Comparison of ENCODE assay signal across 1 cellular context in the genomic region with DNA sequence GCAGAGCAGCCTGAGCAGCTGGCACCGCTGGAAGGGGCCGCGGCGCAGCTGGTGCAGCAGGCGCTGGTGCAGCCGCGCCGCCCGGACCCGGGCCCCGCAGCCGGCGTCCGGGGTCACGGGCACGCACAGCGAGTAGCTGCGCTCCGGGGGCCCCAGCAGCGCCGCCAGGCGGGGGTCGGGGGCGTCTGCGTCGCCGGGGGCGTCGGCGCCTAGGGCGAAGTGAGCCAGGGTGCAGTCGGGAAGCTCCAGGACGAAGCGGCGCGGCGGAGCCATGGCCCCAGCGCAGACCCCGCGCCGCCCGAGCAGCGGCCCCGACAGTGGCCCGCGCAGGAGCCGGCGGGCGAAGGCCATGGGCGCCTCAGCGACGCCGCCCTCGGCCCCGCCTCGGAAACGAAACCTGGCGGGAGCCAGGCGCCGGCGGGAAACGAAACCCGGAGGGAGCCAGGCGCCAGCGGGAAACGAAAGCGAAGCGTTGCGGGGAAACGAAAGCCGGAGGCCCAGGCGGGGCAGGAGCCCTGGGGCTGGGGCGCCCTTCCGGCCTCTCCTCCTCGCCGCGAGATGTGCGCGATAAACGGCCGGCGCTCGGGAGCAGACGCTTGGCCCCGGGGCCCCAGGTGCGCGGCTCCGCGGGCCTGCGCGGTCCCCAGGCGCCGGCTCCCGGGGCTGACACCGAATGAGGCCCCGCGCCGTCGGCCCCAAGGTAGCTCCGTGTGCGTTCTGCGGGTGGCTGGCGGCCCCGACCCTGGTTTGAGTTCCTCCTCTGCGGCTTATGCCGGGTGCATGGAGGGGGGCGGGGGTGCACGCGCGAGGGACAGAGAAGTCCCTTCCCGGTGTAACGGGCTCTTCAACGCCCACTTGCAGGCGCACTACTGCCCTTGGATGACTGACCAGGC.
TF ChIP-seq lines count a peak whose summit lies in the region.

A gene with protein sequence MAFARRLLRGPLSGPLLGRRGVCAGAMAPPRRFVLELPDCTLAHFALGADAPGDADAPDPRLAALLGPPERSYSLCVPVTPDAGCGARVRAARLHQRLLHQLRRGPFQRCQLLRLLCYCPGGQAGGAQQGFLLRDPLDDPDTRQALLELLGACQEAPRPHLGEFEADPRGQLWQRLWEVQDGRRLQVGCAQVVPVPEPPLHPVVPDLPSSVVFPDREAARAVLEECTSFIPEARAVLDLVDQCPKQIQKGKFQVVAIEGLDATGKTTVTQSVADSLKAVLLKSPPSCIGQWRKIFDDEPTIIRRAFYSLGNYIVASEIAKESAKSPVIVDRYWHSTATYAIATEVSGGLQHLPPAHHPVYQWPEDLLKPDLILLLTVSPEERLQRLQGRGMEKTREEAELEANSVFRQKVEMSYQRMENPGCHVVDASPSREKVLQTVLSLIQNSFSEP (minus strand): TSS at position 562 of the 893 bp plus-strand sequence. CDS start 211 bp downstream, at position 351.

TF ChIP-seq in K562, 482 proteins besides CTCF, POLR2A, EP300 and RAD21 (continued from another document and continues in another):
- TF ChIP-seq GABPA (tag; conservative IDR thresholded peaks at IDR 0.05; ENCODE audit: low read depth) (peak; percentile 90), RBM34 (IDR thresholded peaks at IDR 0.05; ENCODE audit: borderline replicate concordance, insufficient read depth, low read length) (0 out of 2 replicates have a peak, but pooled peaks have one; percentile 49), ZNF76 (CRISPR knock-in tag; IDR thresholded peaks at IDR 0.05; ENCODE audit: borderline replicate concordance) (peak; percentile 57; the same call in 1 of the 2 replicates), XRCC4 (IDR thresholded peaks at IDR 0.05; ENCODE audit: extremely low read depth, insufficient read depth, insufficient read length) (no peak), RNF2 (IDR thresholded peaks at IDR 0.05) (peak; percentile 65; the same call in 1 of the 2 replicates), ELF2 (CRISPR knock-in tag; IDR thresholded peaks at IDR 0.05) (0 out of 2 replicates have a peak, but pooled peaks have one; percentile 40), ZBTB8A (IDR thresholded peaks at IDR 0.05; ENCODE audit: partially characterized antibody) (no peak), SMARCA4 (IDR thresholded peaks at IDR 0.05) (no peak), SAP30 (IDR thresholded peaks at IDR 0.05; ENCODE audit: borderline replicate concordance, insufficient read depth, low read depth, low read length, poor library complexity, severe bottlenecking) (peak; percentile 43), RCOR1 (IDR thresholded peaks at IDR 0.05; ENCODE audit: borderline replicate concordance in 1 of 2, low read depth in 2 of 2, low read length in 2 of 2) (no peak), GABPB1 (CRISPR knock-in tag; IDR thresholded peaks at IDR 0.05) (peak; percentile 78; the same call in 1 of the 2 replicates), PTRF (tag; IDR thresholded peaks at IDR 0.05) (no peak), BHLHE40 (IDR thresholded peaks at IDR 0.05; ENCODE audit: low read length) (0 out of 2 replicates have a peak, but pooled peaks have one; percentile 29), EGR1 (conservative IDR thresholded peaks at IDR 0.05) (peak; percentile 53)
- TF ChIP-seq, protein P1, sequence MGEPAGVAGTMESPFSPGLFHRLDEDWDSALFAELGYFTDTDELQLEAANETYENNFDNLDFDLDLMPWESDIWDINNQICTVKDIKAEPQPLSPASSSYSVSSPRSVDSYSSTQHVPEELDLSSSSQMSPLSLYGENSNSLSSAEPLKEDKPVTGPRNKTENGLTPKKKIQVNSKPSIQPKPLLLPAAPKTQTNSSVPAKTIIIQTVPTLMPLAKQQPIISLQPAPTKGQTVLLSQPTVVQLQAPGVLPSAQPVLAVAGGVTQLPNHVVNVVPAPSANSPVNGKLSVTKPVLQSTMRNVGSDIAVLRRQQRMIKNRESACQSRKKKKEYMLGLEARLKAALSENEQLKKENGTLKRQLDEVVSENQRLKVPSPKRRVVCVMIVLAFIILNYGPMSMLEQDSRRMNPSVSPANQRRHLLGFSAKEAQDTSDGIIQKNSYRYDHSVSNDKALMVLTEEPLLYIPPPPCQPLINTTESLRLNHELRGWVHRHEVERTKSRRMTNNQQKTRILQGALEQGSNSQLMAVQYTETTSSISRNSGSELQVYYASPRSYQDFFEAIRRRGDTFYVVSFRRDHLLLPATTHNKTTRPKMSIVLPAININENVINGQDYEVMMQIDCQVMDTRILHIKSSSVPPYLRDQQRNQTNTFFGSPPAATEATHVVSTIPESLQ (CRISPR knock-in tag; IDR thresholded peaks at IDR 0.05) = peak; percentile 64; the same call in 1 of the 2 replicates
- TF ChIP-seq, protein P2, sequence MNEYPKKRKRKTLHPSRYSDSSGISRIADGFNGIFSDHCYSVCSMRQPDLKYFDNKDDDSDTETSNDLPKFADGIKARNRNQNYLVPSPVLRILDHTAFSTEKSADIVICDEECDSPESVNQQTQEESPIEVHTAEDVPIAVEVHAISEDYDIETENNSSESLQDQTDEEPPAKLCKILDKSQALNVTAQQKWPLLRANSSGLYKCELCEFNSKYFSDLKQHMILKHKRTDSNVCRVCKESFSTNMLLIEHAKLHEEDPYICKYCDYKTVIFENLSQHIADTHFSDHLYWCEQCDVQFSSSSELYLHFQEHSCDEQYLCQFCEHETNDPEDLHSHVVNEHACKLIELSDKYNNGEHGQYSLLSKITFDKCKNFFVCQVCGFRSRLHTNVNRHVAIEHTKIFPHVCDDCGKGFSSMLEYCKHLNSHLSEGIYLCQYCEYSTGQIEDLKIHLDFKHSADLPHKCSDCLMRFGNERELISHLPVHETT (CRISPR knock-in tag; conservative IDR thresholded peaks at IDR 0.05 in 1 of 2, IDR thresholded peaks at IDR 0.05 in 1 of 2) = peak in 1 of 2 experiments; percentile 89; a peak in 2 of 4 replicates
- TF ChIP-seq, protein P3, sequence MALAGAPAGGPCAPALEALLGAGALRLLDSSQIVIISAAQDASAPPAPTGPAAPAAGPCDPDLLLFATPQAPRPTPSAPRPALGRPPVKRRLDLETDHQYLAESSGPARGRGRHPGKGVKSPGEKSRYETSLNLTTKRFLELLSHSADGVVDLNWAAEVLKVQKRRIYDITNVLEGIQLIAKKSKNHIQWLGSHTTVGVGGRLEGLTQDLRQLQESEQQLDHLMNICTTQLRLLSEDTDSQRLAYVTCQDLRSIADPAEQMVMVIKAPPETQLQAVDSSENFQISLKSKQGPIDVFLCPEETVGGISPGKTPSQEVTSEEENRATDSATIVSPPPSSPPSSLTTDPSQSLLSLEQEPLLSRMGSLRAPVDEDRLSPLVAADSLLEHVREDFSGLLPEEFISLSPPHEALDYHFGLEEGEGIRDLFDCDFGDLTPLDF (CRISPR knock-in tag; IDR thresholded peaks at IDR 0.05) = peak; percentile 72
- TF ChIP-seq, protein P4, sequence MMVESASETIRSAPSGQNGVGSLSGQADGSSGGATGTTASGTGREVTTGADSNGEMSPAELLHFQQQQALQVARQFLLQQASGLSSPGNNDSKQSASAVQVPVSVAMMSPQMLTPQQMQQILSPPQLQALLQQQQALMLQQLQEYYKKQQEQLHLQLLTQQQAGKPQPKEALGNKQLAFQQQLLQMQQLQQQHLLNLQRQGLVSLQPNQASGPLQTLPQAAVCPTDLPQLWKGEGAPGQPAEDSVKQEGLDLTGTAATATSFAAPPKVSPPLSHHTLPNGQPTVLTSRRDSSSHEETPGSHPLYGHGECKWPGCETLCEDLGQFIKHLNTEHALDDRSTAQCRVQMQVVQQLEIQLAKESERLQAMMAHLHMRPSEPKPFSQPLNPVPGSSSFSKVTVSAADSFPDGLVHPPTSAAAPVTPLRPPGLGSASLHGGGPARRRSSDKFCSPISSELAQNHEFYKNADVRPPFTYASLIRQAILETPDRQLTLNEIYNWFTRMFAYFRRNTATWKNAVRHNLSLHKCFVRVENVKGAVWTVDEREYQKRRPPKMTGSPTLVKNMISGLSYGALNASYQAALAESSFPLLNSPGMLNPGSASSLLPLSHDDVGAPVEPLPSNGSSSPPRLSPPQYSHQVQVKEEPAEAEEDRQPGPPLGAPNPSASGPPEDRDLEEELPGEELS (CRISPR knock-in tag; IDR thresholded peaks at IDR 0.05; ENCODE audit: borderline replicate concordance) = 0 out of 2 replicates have a peak, but pooled peaks have one; percentile 3
- TF ChIP-seq, protein P5, sequence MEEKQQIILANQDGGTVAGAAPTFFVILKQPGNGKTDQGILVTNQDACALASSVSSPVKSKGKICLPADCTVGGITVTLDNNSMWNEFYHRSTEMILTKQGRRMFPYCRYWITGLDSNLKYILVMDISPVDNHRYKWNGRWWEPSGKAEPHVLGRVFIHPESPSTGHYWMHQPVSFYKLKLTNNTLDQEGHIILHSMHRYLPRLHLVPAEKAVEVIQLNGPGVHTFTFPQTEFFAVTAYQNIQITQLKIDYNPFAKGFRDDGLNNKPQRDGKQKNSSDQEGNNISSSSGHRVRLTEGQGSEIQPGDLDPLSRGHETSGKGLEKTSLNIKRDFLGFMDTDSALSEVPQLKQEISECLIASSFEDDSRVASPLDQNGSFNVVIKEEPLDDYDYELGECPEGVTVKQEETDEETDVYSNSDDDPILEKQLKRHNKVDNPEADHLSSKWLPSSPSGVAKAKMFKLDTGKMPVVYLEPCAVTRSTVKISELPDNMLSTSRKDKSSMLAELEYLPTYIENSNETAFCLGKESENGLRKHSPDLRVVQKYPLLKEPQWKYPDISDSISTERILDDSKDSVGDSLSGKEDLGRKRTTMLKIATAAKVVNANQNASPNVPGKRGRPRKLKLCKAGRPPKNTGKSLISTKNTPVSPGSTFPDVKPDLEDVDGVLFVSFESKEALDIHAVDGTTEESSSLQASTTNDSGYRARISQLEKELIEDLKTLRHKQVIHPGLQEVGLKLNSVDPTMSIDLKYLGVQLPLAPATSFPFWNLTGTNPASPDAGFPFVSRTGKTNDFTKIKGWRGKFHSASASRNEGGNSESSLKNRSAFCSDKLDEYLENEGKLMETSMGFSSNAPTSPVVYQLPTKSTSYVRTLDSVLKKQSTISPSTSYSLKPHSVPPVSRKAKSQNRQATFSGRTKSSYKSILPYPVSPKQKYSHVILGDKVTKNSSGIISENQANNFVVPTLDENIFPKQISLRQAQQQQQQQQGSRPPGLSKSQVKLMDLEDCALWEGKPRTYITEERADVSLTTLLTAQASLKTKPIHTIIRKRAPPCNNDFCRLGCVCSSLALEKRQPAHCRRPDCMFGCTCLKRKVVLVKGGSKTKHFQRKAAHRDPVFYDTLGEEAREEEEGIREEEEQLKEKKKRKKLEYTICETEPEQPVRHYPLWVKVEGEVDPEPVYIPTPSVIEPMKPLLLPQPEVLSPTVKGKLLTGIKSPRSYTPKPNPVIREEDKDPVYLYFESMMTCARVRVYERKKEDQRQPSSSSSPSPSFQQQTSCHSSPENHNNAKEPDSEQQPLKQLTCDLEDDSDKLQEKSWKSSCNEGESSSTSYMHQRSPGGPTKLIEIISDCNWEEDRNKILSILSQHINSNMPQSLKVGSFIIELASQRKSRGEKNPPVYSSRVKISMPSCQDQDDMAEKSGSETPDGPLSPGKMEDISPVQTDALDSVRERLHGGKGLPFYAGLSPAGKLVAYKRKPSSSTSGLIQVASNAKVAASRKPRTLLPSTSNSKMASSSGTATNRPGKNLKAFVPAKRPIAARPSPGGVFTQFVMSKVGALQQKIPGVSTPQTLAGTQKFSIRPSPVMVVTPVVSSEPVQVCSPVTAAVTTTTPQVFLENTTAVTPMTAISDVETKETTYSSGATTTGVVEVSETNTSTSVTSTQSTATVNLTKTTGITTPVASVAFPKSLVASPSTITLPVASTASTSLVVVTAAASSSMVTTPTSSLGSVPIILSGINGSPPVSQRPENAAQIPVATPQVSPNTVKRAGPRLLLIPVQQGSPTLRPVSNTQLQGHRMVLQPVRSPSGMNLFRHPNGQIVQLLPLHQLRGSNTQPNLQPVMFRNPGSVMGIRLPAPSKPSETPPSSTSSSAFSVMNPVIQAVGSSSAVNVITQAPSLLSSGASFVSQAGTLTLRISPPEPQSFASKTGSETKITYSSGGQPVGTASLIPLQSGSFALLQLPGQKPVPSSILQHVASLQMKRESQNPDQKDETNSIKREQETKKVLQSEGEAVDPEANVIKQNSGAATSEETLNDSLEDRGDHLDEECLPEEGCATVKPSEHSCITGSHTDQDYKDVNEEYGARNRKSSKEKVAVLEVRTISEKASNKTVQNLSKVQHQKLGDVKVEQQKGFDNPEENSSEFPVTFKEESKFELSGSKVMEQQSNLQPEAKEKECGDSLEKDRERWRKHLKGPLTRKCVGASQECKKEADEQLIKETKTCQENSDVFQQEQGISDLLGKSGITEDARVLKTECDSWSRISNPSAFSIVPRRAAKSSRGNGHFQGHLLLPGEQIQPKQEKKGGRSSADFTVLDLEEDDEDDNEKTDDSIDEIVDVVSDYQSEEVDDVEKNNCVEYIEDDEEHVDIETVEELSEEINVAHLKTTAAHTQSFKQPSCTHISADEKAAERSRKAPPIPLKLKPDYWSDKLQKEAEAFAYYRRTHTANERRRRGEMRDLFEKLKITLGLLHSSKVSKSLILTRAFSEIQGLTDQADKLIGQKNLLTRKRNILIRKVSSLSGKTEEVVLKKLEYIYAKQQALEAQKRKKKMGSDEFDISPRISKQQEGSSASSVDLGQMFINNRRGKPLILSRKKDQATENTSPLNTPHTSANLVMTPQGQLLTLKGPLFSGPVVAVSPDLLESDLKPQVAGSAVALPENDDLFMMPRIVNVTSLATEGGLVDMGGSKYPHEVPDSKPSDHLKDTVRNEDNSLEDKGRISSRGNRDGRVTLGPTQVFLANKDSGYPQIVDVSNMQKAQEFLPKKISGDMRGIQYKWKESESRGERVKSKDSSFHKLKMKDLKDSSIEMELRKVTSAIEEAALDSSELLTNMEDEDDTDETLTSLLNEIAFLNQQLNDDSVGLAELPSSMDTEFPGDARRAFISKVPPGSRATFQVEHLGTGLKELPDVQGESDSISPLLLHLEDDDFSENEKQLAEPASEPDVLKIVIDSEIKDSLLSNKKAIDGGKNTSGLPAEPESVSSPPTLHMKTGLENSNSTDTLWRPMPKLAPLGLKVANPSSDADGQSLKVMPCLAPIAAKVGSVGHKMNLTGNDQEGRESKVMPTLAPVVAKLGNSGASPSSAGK (IDR thresholded peaks at IDR 0.05) = peak; percentile 93
- TF ChIP-seq, protein P6, sequence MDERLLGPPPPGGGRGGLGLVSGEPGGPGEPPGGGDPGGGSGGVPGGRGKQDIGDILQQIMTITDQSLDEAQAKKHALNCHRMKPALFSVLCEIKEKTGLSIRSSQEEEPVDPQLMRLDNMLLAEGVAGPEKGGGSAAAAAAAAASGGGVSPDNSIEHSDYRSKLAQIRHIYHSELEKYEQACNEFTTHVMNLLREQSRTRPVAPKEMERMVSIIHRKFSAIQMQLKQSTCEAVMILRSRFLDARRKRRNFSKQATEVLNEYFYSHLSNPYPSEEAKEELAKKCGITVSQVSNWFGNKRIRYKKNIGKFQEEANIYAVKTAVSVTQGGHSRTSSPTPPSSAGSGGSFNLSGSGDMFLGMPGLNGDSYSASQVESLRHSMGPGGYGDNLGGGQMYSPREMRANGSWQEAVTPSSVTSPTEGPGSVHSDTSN (CRISPR knock-in tag; IDR thresholded peaks at IDR 0.05; ENCODE audit: low read depth) = no peak
- TF ChIP-seq, protein P6 (tag; conservative IDR thresholded peaks at IDR 0.05; ENCODE audit: low read depth) = no peak
